Comparison of ENCODE assay signal across 8 cellular contexts in genomic region chr12:49130151-49131050, GRCh38. TPM values are rescaled to one million over a fixed set of nuclear protein-coding genes. Genes with fewer than 3 reads are reported as not detected.
DNase-seq lines count a peak whose midpoint lies in the region; ATAC-seq and TF ChIP-seq lines count a peak whose summit lies in the region.

No MANE protein-coding gene starts in this region.

- ATAC-seq in HCT116, result peak; percentile 63
- peak; percentile 80 for ATAC-seq in foreskin keratinocyte

- TF ChIP-seq CTCF in HCT116 (IDR thresholded peaks at IDR 0.05 in 2 of 3, conservative IDR thresholded peaks at IDR 0.05 in 1 of 3; ENCODE audit: borderline replicate concordance in 1 of 3, insufficient read depth in 1 of 3, low read depth in 2 of 3, low read length in 2 of 3), result peak; percentile 62 to 94 (median 89)
- peak; percentile 94 for TF ChIP-seq CTCF in MM.1S (IDR thresholded peaks at IDR 0.05; ENCODE audit: low read length)
- TF ChIP-seq CTCF in foreskin keratinocyte (conservative IDR thresholded peaks at IDR 0.05), result peak; percentile 98

- H3K4me1 ChIP-seq in HCT116 (ENCODE audit: control insufficient read depth in 1 of 2, insufficient read depth in 2 of 2, low read length in 2 of 2) (peaks cover 12 to 37% of the 10 kb centered on the region in 2 experiments; a peak in 3 of 4 replicates), MM.1S (ENCODE audit: low read length) (peaks cover 12% of the 10 kb centered on the region), foreskin keratinocyte (peaks cover 23% of the 10 kb centered on the region), neuron (ENCODE audit: insufficient read depth, low read length) (peaks cover 22% of the 10 kb centered on the region), stomach smooth muscle (ENCODE audit: control insufficient read depth, insufficient read depth, low read length) (peaks cover 25% of the 10 kb centered on the region)

- H4K20me1 ChIP-seq in HCT116 (ENCODE audit: insufficient read depth) (peaks cover 14% of the 10 kb centered on the region; the same call in 1 of the 2 replicates), MM.1S (ENCODE audit: insufficient read depth, low read length) (peaks cover 21% of the 10 kb centered on the region)

- H3K9me3 ChIP-seq in HCT116 (ENCODE audit: control insufficient read depth in 1 of 2, insufficient read depth in 1 of 2, low read depth in 1 of 2, low read length in 2 of 2) (no peaks in the 10 kb centered on the region), MM.1S (replicated peaks; ENCODE audit: insufficient read depth, low read length) (no peaks in the 10 kb centered on the region), neuron (ENCODE audit: low read length) (no peaks in the 10 kb centered on the region), stomach smooth muscle (ENCODE audit: control insufficient read depth in 2 of 2, low read length in 2 of 2) (no peaks in the 10 kb centered on the region)

- intact Hi-C loops in HCT116 (cut with micrococcal nuclease), result loop anchor here (1.0 to 10.0 kb wide), 4 partner anchors 42 to 134 kb away; no protein-coding TSS in a partner anchor

- TF ChIP-seq POLR2A in HCT116 (IDR thresholded peaks at IDR 0.05; ENCODE audit: borderline replicate concordance, extremely low read depth, insufficient read depth, insufficient read length), result no peak

- H3K4me3 ChIP-seq in HCT116 (replicated peaks in 1 of 2; ENCODE audit: low read depth in 1 of 2, low read length in 2 of 2), result peak overlapping the region; percentile 97
- peak overlapping the region; percentile 93 for H3K4me3 ChIP-seq in MM.1S (ENCODE audit: low read length)
- peak overlapping the region; percentile 76 for H3K4me3 ChIP-seq in neuron (ENCODE audit: low read length)
- peak overlapping the region; percentile 98 for H3K4me3 ChIP-seq in stomach smooth muscle (ENCODE audit: low read length in 2 of 2)

- DNase-seq in GM03348 (ENCODE audit: low spot score), result peak; percentile 95
- peak; percentile 78 for DNase-seq in HCT116 (ENCODE audit: low read depth, low spot score)
- peak; percentile 93 for DNase-seq in MM.1S
- DNase-seq in SIG-M5 (lab: John Stamatoyannopoulos, UW), result peak; percentile 65
- peak; percentile 82 for DNase-seq in activated gamma-delta T cell treated with anti-CD3 and anti-CD28 coated beads, Interleukin-2, amount 50 U/mL, for 16 hours (ENCODE audit: low read depth)
- peak; percentile 67 to 82 for DNase-seq in foreskin keratinocyte

- H3K4me2 ChIP-seq in HCT116 (ENCODE audit: low read length) (peak overlapping the region; percentile 96), MM.1S (ENCODE audit: low read depth, low read length) (peak overlapping the region; percentile 96)

- TSS peak; percentile 65 for BruUV-seq in HCT116 (replicated peaks; lab: Mats Ljungman, UMichigan)

- peaks cover 59% of the 10 kb centered on the region for H3F3A ChIP-seq in MM.1S (ENCODE audit: insufficient read depth, low read length)

- H3K27ac ChIP-seq in HCT116 (ENCODE audit: low read depth, low read length) (peak overlapping the region; percentile 99), MM.1S (ENCODE audit: low read length) (peak overlapping the region; percentile 100), foreskin keratinocyte (peak overlapping the region; percentile 91), stomach smooth muscle (ENCODE audit: low read length) (peak overlapping the region; percentile 98)

- peaks cover 16 to 30% of the 10 kb centered on the region in 2 experiments for H3K36me3 ChIP-seq in HCT116 (ENCODE audit: control insufficient read depth in 1 of 2, insufficient read depth in 2 of 2, low read length in 2 of 2)
- H3K36me3 ChIP-seq in MM.1S (replicated peaks; ENCODE audit: insufficient read depth, low read length), result peaks cover 13% of the 10 kb centered on the region
- peaks cover 28% of the 10 kb centered on the region for H3K36me3 ChIP-seq in neuron (ENCODE audit: insufficient read depth, low read length)
- peaks cover 14 to 19% of the 10 kb centered on the region in 2 donors for H3K36me3 ChIP-seq in stomach smooth muscle (ENCODE audit: control insufficient read depth in 2 of 2, insufficient read depth in 2 of 2, low read length in 2 of 2)

- H3K79me2 ChIP-seq in HCT116 (ENCODE audit: insufficient read depth, low read length) (peaks cover 50% of the 10 kb centered on the region), MM.1S (ENCODE audit: low read length) (peaks cover 45% of the 10 kb centered on the region)

- POLR2A ChIA-PET in HCT116 (lab: Charles Lee), result interaction anchor here (0.6 to 3.1 kb wide), 37 partner anchors 9 to 1660 kb away, joined by 3 to 30 read pairs (median 5); partner anchors contain the start of genes DDX23, LMBR1L, MCRS1 and RHEBL1

- H3K9me2 ChIP-seq in HCT116 (ENCODE audit: insufficient read depth), result no peaks in the 10 kb centered on the region
- no peaks in the 10 kb centered on the region for H3K9me2 ChIP-seq in MM.1S (replicated peaks; ENCODE audit: insufficient read depth, low read length)

- CTCF ChIA-PET in HCT116 (lab: Charles Lee), result interaction anchor here (0.8 to 3.2 kb wide), 13 partner anchors 9 to 105 kb away, joined by 3 to 27 read pairs (median 6); partner anchors contain the start of genes LMBR1L, RHEBL1 and TUBA1A

- H2AFZ ChIP-seq in HCT116 (ENCODE audit: low read depth, low read length, poor library complexity, severe bottlenecking) (no peak overlapping the region), MM.1S (ENCODE audit: low read length) (peak overlapping the region; percentile 55), neuron (ENCODE audit: low read depth, low read length) (no peak overlapping the region)

- H3K27me3 ChIP-seq in HCT116 (ENCODE audit: insufficient read depth, low read length) (no peaks in the 10 kb centered on the region), MM.1S (replicated peaks; ENCODE audit: insufficient read depth, low read length) (no peaks in the 10 kb centered on the region), foreskin keratinocyte (no peaks in the 10 kb centered on the region), neuron (ENCODE audit: insufficient read depth, low read length) (no peaks in the 10 kb centered on the region), stomach smooth muscle (ENCODE audit: control insufficient read depth in 1 of 2, insufficient read depth in 2 of 2, low read length in 2 of 2) (no peaks in the 10 kb centered on the region)

- H3K9ac ChIP-seq in HCT116 (ENCODE audit: low read length) (peak overlapping the region; percentile 100), MM.1S (ENCODE audit: low read length) (peak overlapping the region; percentile 100), stomach smooth muscle (ENCODE audit: low read length in 2 of 2) (peak overlapping the region; percentile 93 to 97)

- peak; percentile 46; the same call in 1 of the 2 replicates for TF ChIP-seq RAD21 in HCT116 (IDR thresholded peaks at IDR 0.05; ENCODE audit: low read depth)

- RAD21 ChIA-PET in HCT116 (lab: Charles Lee; ENCODE audit: low non-redundant PET in 1 of 2, low total read pairs in 2 of 2, uncharacterized antibody in 2 of 2, unreplicated experiment in 2 of 2), result interaction anchor here (0.7 to 1.3 kb wide), 2 partner anchors 9 to 95 kb away, joined by 3 to 5 read pairs; no protein-coding TSS in a partner anchor

TF ChIP-seq in HCT116, 20 proteins besides CTCF, POLR2A, EP300 and RAD21 (continues in another document):
- TF ChIP-seq FOSL1 (IDR thresholded peaks at IDR 0.05; ENCODE audit: low read depth), result no peak
- peak; percentile 80 for TF ChIP-seq TCF7L2 (IDR thresholded peaks at IDR 0.05; ENCODE audit: borderline replicate concordance, extremely low read depth, insufficient read depth, insufficient read length)
- TF ChIP-seq ELF1 (IDR thresholded peaks at IDR 0.05; ENCODE audit: borderline replicate concordance, low read depth), result no peak
- TF ChIP-seq EZH2phosphoT487 (IDR thresholded peaks at IDR 0.05; ENCODE audit: borderline replicate concordance), result no peak
- TF ChIP-seq SP1 (IDR thresholded peaks at IDR 0.05; ENCODE audit: low read depth), result peak; percentile 26; the same call in 1 of the 2 replicates
- TF ChIP-seq EGR1 (IDR thresholded peaks at IDR 0.05; ENCODE audit: low read depth), result peak; percentile 98
- TF ChIP-seq, protein P1, sequence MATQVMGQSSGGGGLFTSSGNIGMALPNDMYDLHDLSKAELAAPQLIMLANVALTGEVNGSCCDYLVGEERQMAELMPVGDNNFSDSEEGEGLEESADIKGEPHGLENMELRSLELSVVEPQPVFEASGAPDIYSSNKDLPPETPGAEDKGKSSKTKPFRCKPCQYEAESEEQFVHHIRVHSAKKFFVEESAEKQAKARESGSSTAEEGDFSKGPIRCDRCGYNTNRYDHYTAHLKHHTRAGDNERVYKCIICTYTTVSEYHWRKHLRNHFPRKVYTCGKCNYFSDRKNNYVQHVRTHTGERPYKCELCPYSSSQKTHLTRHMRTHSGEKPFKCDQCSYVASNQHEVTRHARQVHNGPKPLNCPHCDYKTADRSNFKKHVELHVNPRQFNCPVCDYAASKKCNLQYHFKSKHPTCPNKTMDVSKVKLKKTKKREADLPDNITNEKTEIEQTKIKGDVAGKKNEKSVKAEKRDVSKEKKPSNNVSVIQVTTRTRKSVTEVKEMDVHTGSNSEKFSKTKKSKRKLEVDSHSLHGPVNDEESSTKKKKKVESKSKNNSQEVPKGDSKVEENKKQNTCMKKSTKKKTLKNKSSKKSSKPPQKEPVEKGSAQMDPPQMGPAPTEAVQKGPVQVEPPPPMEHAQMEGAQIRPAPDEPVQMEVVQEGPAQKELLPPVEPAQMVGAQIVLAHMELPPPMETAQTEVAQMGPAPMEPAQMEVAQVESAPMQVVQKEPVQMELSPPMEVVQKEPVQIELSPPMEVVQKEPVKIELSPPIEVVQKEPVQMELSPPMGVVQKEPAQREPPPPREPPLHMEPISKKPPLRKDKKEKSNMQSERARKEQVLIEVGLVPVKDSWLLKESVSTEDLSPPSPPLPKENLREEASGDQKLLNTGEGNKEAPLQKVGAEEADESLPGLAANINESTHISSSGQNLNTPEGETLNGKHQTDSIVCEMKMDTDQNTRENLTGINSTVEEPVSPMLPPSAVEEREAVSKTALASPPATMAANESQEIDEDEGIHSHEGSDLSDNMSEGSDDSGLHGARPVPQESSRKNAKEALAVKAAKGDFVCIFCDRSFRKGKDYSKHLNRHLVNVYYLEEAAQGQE (IDR thresholded peaks at IDR 0.05; ENCODE audit: low read depth), result no peak
- TF ChIP-seq EZH2 (IDR thresholded peaks at IDR 0.05), result no peak
- TF ChIP-seq CEBPB (IDR thresholded peaks at IDR 0.05; ENCODE audit: low read depth), result no peak

RNA-seq across cellular contexts. Expression of gene TUBA1B, which starts 0.8 kb away (rescaled TPM):
- 1,628 TPM for total RNA-seq in HCT116 (2021; ENCODE audit: unreplicated experiment)
- 2,103 and 2,243 TPM in 2 replicates for polyA plus RNA-seq in HCT116 (2012)
- 2,512 and 3,077 TPM in 2 replicates for total RNA-seq in foreskin keratinocyte
- polyA plus RNA-seq in foreskin keratinocyte, result 2,659 and 3,346 TPM in 2 replicates

RNA-seq across cellular contexts. Expression of gene LMBR1L, which starts 19.8 kb away (rescaled TPM):
- total RNA-seq in HCT116 (2021; ENCODE audit: unreplicated experiment), result 44.4 TPM
- polyA plus RNA-seq in HCT116 (2012), result 45.9 and 50.5 TPM in 2 replicates
- 19.5 and 25.1 TPM in 2 replicates for total RNA-seq in foreskin keratinocyte
- 19.4 and 22.4 TPM in 2 replicates for polyA plus RNA-seq in foreskin keratinocyte

RNA-seq across cellular contexts. Expression of gene DHH, which starts 35.8 kb away (rescaled TPM):
- total RNA-seq in HCT116 (2021; ENCODE audit: unreplicated experiment) (0.22 TPM), foreskin keratinocyte (not detected in 2 replicates)
- polyA plus RNA-seq in HCT116 (2012), result 0.05 and 0.09 TPM in 2 replicates
- not detected in 2 replicates for polyA plus RNA-seq in foreskin keratinocyte

RNA-seq across cellular contexts. Expression of gene TUBA1A, which starts 58.5 kb away (rescaled TPM):
- total RNA-seq in HCT116 (2021; ENCODE audit: unreplicated experiment), result 24.1 TPM
- polyA plus RNA-seq in HCT116 (2012), result 39.3 and 46.7 TPM in 2 replicates
- 113 and 273 TPM in 2 replicates for total RNA-seq in foreskin keratinocyte
- polyA plus RNA-seq in foreskin keratinocyte, result 117 and 269 TPM in 2 replicates

Comparison
In these comparisons a context has a peak if more than half of its experiments do, and no peak if none do; other contexts are left out.
1. Peak in every context shown above with its lines: DNase-seq, ATAC-seq, H3K4me3 ChIP-seq and H3K27ac ChIP-seq.